ENCODE assay signal across 16 cellular contexts in the genomic region with DNA sequence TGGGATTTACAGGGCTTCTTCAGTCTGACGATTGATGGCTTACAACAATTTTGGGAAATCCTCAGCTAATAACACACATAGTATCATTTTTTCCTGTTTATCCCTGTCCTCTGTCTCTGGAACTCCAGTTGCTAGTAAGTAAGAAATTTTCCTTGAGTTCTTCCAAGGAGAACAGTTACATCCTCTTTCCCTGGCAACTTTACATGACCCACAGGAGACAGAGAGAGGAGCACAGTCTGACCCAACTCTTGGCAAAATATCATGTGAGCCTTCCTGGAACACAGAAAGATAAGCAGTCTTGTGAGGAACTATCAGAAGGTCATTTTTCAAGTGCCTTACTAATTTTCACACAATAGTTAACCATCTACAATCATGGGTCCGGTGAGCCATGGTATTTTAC.
DNase-seq lines count a peak whose midpoint lies in the region; ATAC-seq and TF ChIP-seq lines count a peak whose summit lies in the region.
"Had no signal": no experiment of that assay in that cellular context is flagged by ENCODE, and none has a peak within 500 bp of the region (broad histone marks: within the 10 kb centered on the region; RNA-seq: fewer than 3 reads in every experiment).

No MANE protein-coding gene starts in this region.

- POLR2A ChIA-PET in GM10248 (lab: Yijun Ruan, JAX) (no interaction called here), A673 (lab: Charles Lee; ENCODE audit: low non-redundant PET) (no interaction called here)

- no peak for TF ChIP-seq CTCF in GM10248 (IDR thresholded peaks at IDR 0.05; ENCODE audit: control extremely low read depth, extremely low read depth, low read depth, missing control alignments)
- no peak for TF ChIP-seq CTCF in A673 (conservative IDR thresholded peaks at IDR 0.05; ENCODE audit: low read depth, low read length)

- no peaks in the 10 kb centered on the region for H3K4me1 ChIP-seq in A673 (ENCODE audit: insufficient read depth, low read length, poor library complexity, severe bottlenecking)

- H3K9me3 Mint-ChIP-seq in activated naive CD4-positive, alpha-beta T cell treated with anti-CD3 and anti-CD28 coated beads for 36 hours: peaks cover 26% of the 10 kb centered on the region

- H3K27me3 Mint-ChIP-seq in activated naive CD4-positive, alpha-beta T cell treated with anti-CD3 and anti-CD28 coated beads for 36 hours (ENCODE audit: low read depth): no peaks in the 10 kb centered on the region

- H3K27ac ChIP-seq in A673 (ENCODE audit: low read depth, low read length, poor library complexity, severe bottlenecking): no peak overlapping the region
- H3K27ac ChIP-seq: GM23248, KMS-11 had no signal

- H3K36me3 Mint-ChIP-seq in activated naive CD4-positive, alpha-beta T cell treated with anti-CD3 and anti-CD28 coated beads for 36 hours (ENCODE audit: low read depth): peaks cover 1% of the 10 kb centered on the region
- H3K36me3 Mint-ChIP-seq: CD14-positive monocyte; CD8-positive, alpha-beta T cell had no signal

- BruUV-seq in A673 (replicated peaks; lab: Mats Ljungman, UMichigan): no TSS peak

- CTCF ChIA-PET in GM10248 (lab: Yijun Ruan, JAX) (no interaction called here), A673 (lab: Charles Lee) (no interaction called here)
- CTCF ChIA-PET in activated naive CD4-positive, alpha-beta T cell treated with anti-CD3 and anti-CD28 coated beads for 36 hours (lab: Charles Lee): no interaction called here

- DNase-seq in Caki2 (ENCODE audit: low read depth) (peak; percentile 46), EH (ENCODE audit: low read depth) (peak; percentile 21), SK-MEL-5 (ENCODE audit: low read depth, low spot score) (peak; percentile 34), glomerular visceral epithelial cell (ENCODE audit: extremely low spot score) (peak; percentile 3), GM10248 (ENCODE audit: extremely low spot score) (no peak), A673 (ENCODE audit: low spot score) (no peak)
- no peak for DNase-seq in activated naive CD4-positive, alpha-beta T cell treated with anti-CD3 and anti-CD28 coated beads for 36 hours
- DNase-seq: CD8-positive, alpha-beta T cell; COR-L47; DMS53; EL; GM23248; H9 had no signal

- in situ Hi-C loops in Caki2 (cut with HindIII; ENCODE audit: low pct_unique_long_range_greater_than_20kb, low sequenced_read_pairs) (no loop called here), SK-MEL-5 (cut with HindIII; ENCODE audit: low pct_unique_long_range_greater_than_20kb, low sequenced_read_pairs) (no loop called here)

- no peaks in the 10 kb centered on the region for H3K27me3 ChIP-seq in A673 (replicated peaks; ENCODE audit: insufficient read depth, low read depth, low read length, poor library complexity)

- no peak for ATAC-seq in GM18909 (IDR thresholded peaks at IDR 0.05; ENCODE audit: poor library complexity, unreplicated experiment)
- ATAC-seq: CD8-positive, alpha-beta T cell had no signal

- no peak overlapping the region for H3K4me3 Mint-ChIP-seq in activated naive CD4-positive, alpha-beta T cell treated with anti-CD3 and anti-CD28 coated beads for 36 hours
- H3K4me3 Mint-ChIP-seq: CD8-positive, alpha-beta T cell; H9 had no signal

- intact Hi-C loops in activated naive CD4-positive, alpha-beta T cell treated with anti-CD3 and anti-CD28 coated beads for 36 hours (cut with micrococcal nuclease): no loop called here
- intact Hi-C loops in A673 (cut with micrococcal nuclease; ENCODE audit: unreplicated experiment): no loop called here

- H3K4me1 Mint-ChIP-seq in activated naive CD4-positive, alpha-beta T cell treated with anti-CD3 and anti-CD28 coated beads for 36 hours (ENCODE audit: low read depth): no peaks in the 10 kb centered on the region
- H3K4me1 Mint-ChIP-seq: CD14-positive monocyte had no signal

- H3K9me3 ChIP-seq in A673 (ENCODE audit: low read depth, low read length, poor library complexity, severe bottlenecking): no peaks in the 10 kb centered on the region

- H3K36me3 ChIP-seq in A673 (ENCODE audit: insufficient read depth, low read length, poor library complexity, severe bottlenecking): no peaks in the 10 kb centered on the region

- no peak overlapping the region for H3K27ac Mint-ChIP-seq in activated naive CD4-positive, alpha-beta T cell treated with anti-CD3 and anti-CD28 coated beads for 36 hours
- H3K27ac Mint-ChIP-seq: CD14-positive monocyte; CD8-positive, alpha-beta T cell; H9 had no signal

- H3K4me3 ChIP-seq in A673 (ENCODE audit: low read depth, low read length, poor library complexity, severe bottlenecking): no peak overlapping the region
- H3K4me3 ChIP-seq: GM23248 had no signal

Comparison
In these comparisons a context has a peak if more than half of its experiments do, and no peak if none do; other contexts are left out.
1. DNase-seq: peak in Caki2 (single experiment), EH (single experiment), SK-MEL-5 (single experiment) and glomerular visceral epithelial cell (single experiment); none in GM10248 (single experiment), activated naive CD4-positive, alpha-beta T cell treated with anti-CD3 and anti-CD28 coated beads for 36 hours (single experiment) and A673 (single experiment).